2 cellular contexts compared by ENCODE assay signal in the genomic region with DNA sequence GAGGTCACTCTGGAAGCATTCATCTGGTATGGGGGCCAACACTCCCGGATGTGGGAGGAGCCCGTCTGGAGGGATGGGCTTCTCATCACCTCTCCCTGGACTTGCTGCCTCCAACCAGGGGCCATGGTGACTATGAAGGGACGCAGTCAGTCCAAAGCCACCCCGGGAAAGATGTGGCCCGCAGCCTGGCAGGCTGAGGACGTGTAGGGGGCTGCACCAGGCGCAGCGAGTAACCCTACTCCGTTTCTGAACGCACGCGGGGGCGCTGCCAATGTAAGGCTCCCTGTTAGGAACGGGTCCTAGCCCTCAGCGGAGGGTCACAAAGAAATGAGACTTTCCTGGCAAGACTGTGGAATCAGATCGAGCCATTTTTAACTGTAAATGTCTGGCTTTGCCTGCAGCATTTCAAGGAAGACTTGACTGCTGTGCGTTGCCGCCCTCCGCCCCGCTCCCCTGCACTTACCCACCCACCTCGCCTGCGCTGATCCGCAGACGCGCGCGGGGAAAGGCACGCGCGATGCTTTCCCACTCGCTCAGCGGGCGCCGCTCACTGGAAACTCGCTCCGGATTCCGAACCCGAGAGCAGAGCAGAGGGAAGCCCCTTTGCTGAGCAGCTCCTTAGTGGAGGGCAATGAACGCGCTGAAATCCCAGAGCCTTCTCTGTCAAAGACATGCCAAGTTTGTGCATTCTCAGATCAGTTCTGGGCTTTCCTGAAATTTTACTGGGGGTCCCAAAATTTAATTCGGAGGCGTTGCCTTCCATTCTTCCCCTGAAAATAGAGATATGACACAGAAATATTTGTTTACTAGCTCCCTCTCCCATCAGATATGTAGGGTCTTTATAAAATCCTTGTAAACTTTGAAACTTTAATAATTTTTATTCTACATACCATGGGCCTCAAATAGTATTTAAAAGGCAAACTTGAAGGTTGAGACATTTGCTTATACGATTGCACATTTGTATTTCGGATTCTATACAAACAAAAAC.
TF ChIP-seq lines count a peak whose summit lies in the region.

No MANE protein-coding gene starts in this region.

TF ChIP-seq in HEK293, 187 proteins besides CTCF, POLR2A, EP300 and RAD21 (continued from another document and continues in another):
- TF ChIP-seq ZNF473 (tag by site-specific recombination; IDR thresholded peaks at IDR 0.05): no peak
- no peak for TF ChIP-seq PRDM6 (tag by site-specific recombination; IDR thresholded peaks at IDR 0.05)
- no peak for TF ChIP-seq ZNF23 (tag by site-specific recombination; IDR thresholded peaks at IDR 0.05; ENCODE audit: borderline replicate concordance)
- no peak for TF ChIP-seq SETDB1 (IDR thresholded peaks at IDR 0.05; ENCODE audit: insufficient read length, low read length)
- TF ChIP-seq SALL2 (tag by site-specific recombination; IDR thresholded peaks at IDR 0.05; ENCODE audit: borderline replicate concordance): no peak
- TF ChIP-seq ZNF37A (tag by site-specific recombination; IDR thresholded peaks at IDR 0.05): no peak
- no peak for TF ChIP-seq ZNF530 (tag by site-specific recombination; IDR thresholded peaks at IDR 0.05; ENCODE audit: low read depth)
- 0 out of 2 replicates have a peak, but pooled peaks have one; percentile 14 for TF ChIP-seq IKZF3 (tag by site-specific recombination; IDR thresholded peaks at IDR 0.05)
- TF ChIP-seq ZNF626 (tag by site-specific recombination; IDR thresholded peaks at IDR 0.05): no peak
- no peak for TF ChIP-seq ZNF132 (tag by site-specific recombination; IDR thresholded peaks at IDR 0.05; ENCODE audit: borderline replicate concordance)
- no peak for TF ChIP-seq ZNF140 (tag by site-specific recombination; IDR thresholded peaks at IDR 0.05)
- no peak for TF ChIP-seq ZNF155 (tag by site-specific recombination; IDR thresholded peaks at IDR 0.05)
- TF ChIP-seq ZNF274 (IDR thresholded peaks at IDR 0.05; ENCODE audit: low read length): no peak
- TF ChIP-seq ZNF274 (tag by site-specific recombination; IDR thresholded peaks at IDR 0.05; ENCODE audit: borderline replicate concordance): no peak
- TF ChIP-seq ZNF184 (tag by site-specific recombination; IDR thresholded peaks at IDR 0.05): no peak
- TF ChIP-seq ZNF354C (tag by site-specific recombination; IDR thresholded peaks at IDR 0.05; ENCODE audit: borderline replicate concordance, low read depth): no peak
- TF ChIP-seq GFI1B (tag by site-specific recombination; IDR thresholded peaks at IDR 0.05): no peak
- no peak for TF ChIP-seq ZNF692 (tag by site-specific recombination; IDR thresholded peaks at IDR 0.05)
- no peak for TF ChIP-seq ZNF19 (tag by site-specific recombination; IDR thresholded peaks at IDR 0.05; ENCODE audit: low read depth)
- TF ChIP-seq ZNF768 (tag by site-specific recombination; IDR thresholded peaks at IDR 0.05): no peak
- TF ChIP-seq, protein P1, sequence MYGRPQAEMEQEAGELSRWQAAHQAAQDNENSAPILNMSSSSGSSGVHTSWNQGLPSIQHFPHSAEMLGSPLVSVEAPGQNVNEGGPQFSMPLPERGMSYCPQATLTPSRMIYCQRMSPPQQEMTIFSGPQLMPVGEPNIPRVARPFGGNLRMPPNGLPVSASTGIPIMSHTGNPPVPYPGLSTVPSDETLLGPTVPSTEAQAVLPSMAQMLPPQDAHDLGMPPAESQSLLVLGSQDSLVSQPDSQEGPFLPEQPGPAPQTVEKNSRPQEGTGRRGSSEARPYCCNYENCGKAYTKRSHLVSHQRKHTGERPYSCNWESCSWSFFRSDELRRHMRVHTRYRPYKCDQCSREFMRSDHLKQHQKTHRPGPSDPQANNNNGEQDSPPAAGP (tag by site-specific recombination; IDR thresholded peaks at IDR 0.05): no peak; the same call in 1 of the 2 replicates
- TF ChIP-seq ZSCAN16 (tag by site-specific recombination; IDR thresholded peaks at IDR 0.05): no peak
- TF ChIP-seq KLF10 (tag by site-specific recombination; IDR thresholded peaks at IDR 0.05): no peak
- no peak for TF ChIP-seq ZNF585B (tag by site-specific recombination; IDR thresholded peaks at IDR 0.05)
- no peak for TF ChIP-seq ZNF654 (tag by site-specific recombination; IDR thresholded peaks at IDR 0.05; ENCODE audit: low read depth)
- no peak for TF ChIP-seq ZNF521 (tag by site-specific recombination; IDR thresholded peaks at IDR 0.05)
- TF ChIP-seq ZNF707 (tag by site-specific recombination; IDR thresholded peaks at IDR 0.05): no peak
- TF ChIP-seq, protein P2, sequence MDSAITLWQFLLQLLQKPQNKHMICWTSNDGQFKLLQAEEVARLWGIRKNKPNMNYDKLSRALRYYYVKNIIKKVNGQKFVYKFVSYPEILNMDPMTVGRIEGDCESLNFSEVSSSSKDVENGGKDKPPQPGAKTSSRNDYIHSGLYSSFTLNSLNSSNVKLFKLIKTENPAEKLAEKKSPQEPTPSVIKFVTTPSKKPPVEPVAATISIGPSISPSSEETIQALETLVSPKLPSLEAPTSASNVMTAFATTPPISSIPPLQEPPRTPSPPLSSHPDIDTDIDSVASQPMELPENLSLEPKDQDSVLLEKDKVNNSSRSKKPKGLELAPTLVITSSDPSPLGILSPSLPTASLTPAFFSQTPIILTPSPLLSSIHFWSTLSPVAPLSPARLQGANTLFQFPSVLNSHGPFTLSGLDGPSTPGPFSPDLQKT (IDR thresholded peaks at IDR 0.05; ENCODE audit: borderline replicate concordance, low read depth, low read length): no peak
- TF ChIP-seq ZNF560 (tag by site-specific recombination; IDR thresholded peaks at IDR 0.05; ENCODE audit: borderline replicate concordance): no peak
- TF ChIP-seq RBAK (tag by site-specific recombination; IDR thresholded peaks at IDR 0.05): no peak
- no peak for TF ChIP-seq ZNF112 (tag by site-specific recombination; IDR thresholded peaks at IDR 0.05)
- no peak for TF ChIP-seq ZNF157 (tag by site-specific recombination; IDR thresholded peaks at IDR 0.05)
- TF ChIP-seq GLI4 (tag by site-specific recombination; IDR thresholded peaks at IDR 0.05): no peak
- TF ChIP-seq HOXC10 (CRISPR knock-in tag; IDR thresholded peaks at IDR 0.05): no peak

TF ChIP-seq in WTC11, 78 proteins besides CTCF, POLR2A, EP300 and RAD21 (continued from another document and continues in another):
- TF ChIP-seq AFF4 (CRISPR knock-in tag; IDR thresholded peaks at IDR 0.05; ENCODE audit: borderline replicate concordance) (peak; percentile 43; the same call in 1 of the 2 replicates), OVOL2 (CRISPR knock-in tag; IDR thresholded peaks at IDR 0.05; ENCODE audit: borderline replicate concordance) (no peak), NR1H2 (CRISPR knock-in tag; IDR thresholded peaks at IDR 0.05) (no peak), ETV6 (CRISPR knock-in tag; IDR thresholded peaks at IDR 0.05) (no peak; the same call in 1 of the 2 replicates), GRHL2 (CRISPR knock-in tag; IDR thresholded peaks at IDR 0.05; ENCODE audit: insufficient replicate concordance, severe bottlenecking) (no peak), ZNF423 (CRISPR knock-in tag; IDR thresholded peaks at IDR 0.05) (no peak), EMX1 (CRISPR knock-in tag; IDR thresholded peaks at IDR 0.05) (no peak), JAZF1 (CRISPR knock-in tag; IDR thresholded peaks at IDR 0.05) (no peak), HMGA2 (CRISPR knock-in tag; IDR thresholded peaks at IDR 0.05) (no peak), CREM (CRISPR knock-in tag; IDR thresholded peaks at IDR 0.05) (no peak; the same call in 1 of the 2 replicates), ZNF671 (CRISPR knock-in tag; IDR thresholded peaks at IDR 0.05) (no peak), RELA (CRISPR knock-in tag; IDR thresholded peaks at IDR 0.05; ENCODE audit: borderline replicate concordance) (no peak), ZNF396 (CRISPR knock-in tag; IDR thresholded peaks at IDR 0.05; ENCODE audit: borderline replicate concordance) (no peak), ZNF263 (CRISPR knock-in tag; IDR thresholded peaks at IDR 0.05; ENCODE audit: low read depth) (no peak), IRF2 (CRISPR knock-in tag; IDR thresholded peaks at IDR 0.05; ENCODE audit: borderline replicate concordance, low read depth) (no peak), MXD4 (CRISPR knock-in tag; IDR thresholded peaks at IDR 0.05; ENCODE audit: borderline replicate concordance) (no peak), ZBTB21 (CRISPR knock-in tag; IDR thresholded peaks at IDR 0.05; ENCODE audit: borderline replicate concordance) (peak; percentile 40; the same call in 1 of the 2 replicates), FOXK1 (CRISPR knock-in tag; IDR thresholded peaks at IDR 0.05) (0 out of 2 replicates have a peak, but pooled peaks have one; percentile 17), TEAD4 (CRISPR knock-in tag; IDR thresholded peaks at IDR 0.05) (no peak), GABPB1 (CRISPR knock-in tag; IDR thresholded peaks at IDR 0.05) (no peak), TP53 (CRISPR knock-in tag; IDR thresholded peaks at IDR 0.05) (peak; percentile 78; the same call in 1 of the 2 replicates), SOX15 (CRISPR knock-in tag; IDR thresholded peaks at IDR 0.05) (no peak), NR3C1 (CRISPR knock-in tag; conservative IDR thresholded peaks at IDR 0.05; ENCODE audit: low read depth) (no peak; the same call in 1 of the 2 replicates), RORB (CRISPR knock-in tag; IDR thresholded peaks at IDR 0.05) (no peak), ZNF317 (CRISPR knock-in tag; IDR thresholded peaks at IDR 0.05; ENCODE audit: borderline replicate concordance, low read depth) (no peak), ZNF138 (CRISPR knock-in tag; conservative IDR thresholded peaks at IDR 0.05) (no peak), JUN (CRISPR knock-in tag; IDR thresholded peaks at IDR 0.05) (no peak), ZMAT4 (CRISPR knock-in tag; IDR thresholded peaks at IDR 0.05) (no peak), ZNF281 (CRISPR knock-in tag; IDR thresholded peaks at IDR 0.05) (no peak), GTF2I (CRISPR knock-in tag; conservative IDR thresholded peaks at IDR 0.05) (no peak)
- TF ChIP-seq, protein P3, sequence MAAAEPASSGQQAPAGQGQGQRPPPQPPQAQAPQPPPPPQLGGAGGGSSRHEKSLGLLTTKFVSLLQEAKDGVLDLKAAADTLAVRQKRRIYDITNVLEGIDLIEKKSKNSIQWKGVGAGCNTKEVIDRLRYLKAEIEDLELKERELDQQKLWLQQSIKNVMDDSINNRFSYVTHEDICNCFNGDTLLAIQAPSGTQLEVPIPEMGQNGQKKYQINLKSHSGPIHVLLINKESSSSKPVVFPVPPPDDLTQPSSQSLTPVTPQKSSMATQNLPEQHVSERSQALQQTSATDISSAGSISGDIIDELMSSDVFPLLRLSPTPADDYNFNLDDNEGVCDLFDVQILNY (CRISPR knock-in tag; IDR thresholded peaks at IDR 0.05): no peak
- TF ChIP-seq, protein P4, sequence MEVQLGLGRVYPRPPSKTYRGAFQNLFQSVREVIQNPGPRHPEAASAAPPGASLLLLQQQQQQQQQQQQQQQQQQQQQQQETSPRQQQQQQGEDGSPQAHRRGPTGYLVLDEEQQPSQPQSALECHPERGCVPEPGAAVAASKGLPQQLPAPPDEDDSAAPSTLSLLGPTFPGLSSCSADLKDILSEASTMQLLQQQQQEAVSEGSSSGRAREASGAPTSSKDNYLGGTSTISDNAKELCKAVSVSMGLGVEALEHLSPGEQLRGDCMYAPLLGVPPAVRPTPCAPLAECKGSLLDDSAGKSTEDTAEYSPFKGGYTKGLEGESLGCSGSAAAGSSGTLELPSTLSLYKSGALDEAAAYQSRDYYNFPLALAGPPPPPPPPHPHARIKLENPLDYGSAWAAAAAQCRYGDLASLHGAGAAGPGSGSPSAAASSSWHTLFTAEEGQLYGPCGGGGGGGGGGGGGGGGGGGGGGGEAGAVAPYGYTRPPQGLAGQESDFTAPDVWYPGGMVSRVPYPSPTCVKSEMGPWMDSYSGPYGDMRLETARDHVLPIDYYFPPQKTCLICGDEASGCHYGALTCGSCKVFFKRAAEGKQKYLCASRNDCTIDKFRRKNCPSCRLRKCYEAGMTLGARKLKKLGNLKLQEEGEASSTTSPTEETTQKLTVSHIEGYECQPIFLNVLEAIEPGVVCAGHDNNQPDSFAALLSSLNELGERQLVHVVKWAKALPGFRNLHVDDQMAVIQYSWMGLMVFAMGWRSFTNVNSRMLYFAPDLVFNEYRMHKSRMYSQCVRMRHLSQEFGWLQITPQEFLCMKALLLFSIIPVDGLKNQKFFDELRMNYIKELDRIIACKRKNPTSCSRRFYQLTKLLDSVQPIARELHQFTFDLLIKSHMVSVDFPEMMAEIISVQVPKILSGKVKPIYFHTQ (CRISPR knock-in tag; IDR thresholded peaks at IDR 0.05): no peak
